Comparison of ENCODE assay signal across 18 cellular contexts in genomic region chr2:28172114-28172898, GRCh38.
DNase-seq lines count a peak whose midpoint lies in the region; ATAC-seq and TF ChIP-seq lines count a peak whose summit lies in the region.
"Had no signal": no experiment of that assay in that cellular context is flagged by ENCODE, and none has a peak within 500 bp of the region (broad histone marks: within the 10 kb centered on the region; RNA-seq: fewer than 3 reads in every experiment).

No MANE protein-coding gene starts in this region.

- H3K27me3 Mint-ChIP-seq in activated T-cell treated with anti-CD3 and anti-CD28 coated beads, Interleukin-2, amount 50 U/mL, for 72 hours (ENCODE audit: low read depth) = no peaks in the 10 kb centered on the region
- H3K27me3 Mint-ChIP-seq in central memory CD8-positive, alpha-beta T cell = no peaks in the 10 kb centered on the region

- H3K27me3 ChIP-seq in transverse colon = no peaks in the 10 kb centered on the region
- H3K27me3 ChIP-seq: SJSA1 had no signal

- in situ Hi-C loops in transverse colon (cut with MboI; ENCODE audit: low pct_ligation_motif_present in 1 of 4, low pct_unique_long_range_greater_than_20kb in 1 of 4, low sequenced_read_pairs in 3 of 4) = no loop called here

- H3K36me3 ChIP-seq in transverse colon = peaks cover 0 to 5% (median 0%) of the 10 kb centered on the region in 4 donors
- H3K36me3 ChIP-seq: SJSA1 had no signal

- DNase-seq in activated T-cell treated with anti-CD3 and anti-CD28 coated beads, Interleukin-2, amount 50 U/mL, for 72 hours = no peak
- DNase-seq in activated T-cell treated with anti-CD3 and anti-CD28 coated beads for 4 hours (no peak), left colon (peak; percentile 55 to 77), transverse colon (peak; percentile 71), NCI-H2029 (lab: John Stamatoyannopoulos, UW) (no peak), GOT3 (lab: John Stamatoyannopoulos, UW) (no peak), T-helper 1 cell (no peak)
- no peak for DNase-seq in central memory CD8-positive, alpha-beta T cell (ENCODE audit: low spot score in 2 of 2)
- DNase-seq: activated effector memory CD4-positive, alpha-beta T cell treated with anti-CD3 and anti-CD28 coated beads, Interleukin-2, amount 50 U/mL, for 16 hours; GF-D8; hypothalamus; left ventricle myocardium superior; NCI-H1092 treated with DMSO at 0.1 percent for 48 hours; NCI-H2171 treated with DMSO at 0.1 percent for 48 hours; nephron progenitor cell; right cardiac atrium had no signal

- WGBS in transverse colon (ENCODE audit: low coverage in 1 of 2), 2 donors = 80 to 83% methylated on average over 5 to 9 of the region's 9 CpGs

- TF ChIP-seq POLR2A in transverse colon (IDR thresholded peaks at IDR 0.05) = no peak

- H3K4me1 Mint-ChIP-seq in activated T-cell treated with anti-CD3 and anti-CD28 coated beads, Interleukin-2, amount 50 U/mL, for 72 hours (ENCODE audit: low read depth) = no peaks in the 10 kb centered on the region
- no peaks in the 10 kb centered on the region for H3K4me1 Mint-ChIP-seq in central memory CD8-positive, alpha-beta T cell

- H3K27ac ChIP-seq in transverse colon = peak overlapping the region; percentile 39 to 60 (median 54)
- H3K27ac ChIP-seq: SJSA1 had no signal

- TF ChIP-seq EP300 in transverse colon (IDR thresholded peaks at IDR 0.05; ENCODE audit: low read depth) = no peak

- peaks cover 0 to 9% (median 3%) of the 10 kb centered on the region in 4 donors for H3K4me1 ChIP-seq in transverse colon
- H3K4me1 ChIP-seq: SJSA1 had no signal

- H3K9me3 Mint-ChIP-seq in activated T-cell treated with anti-CD3 and anti-CD28 coated beads, Interleukin-2, amount 50 U/mL, for 72 hours = peaks cover 6 to 9% of the 10 kb centered on the region in 2 donors
- H3K9me3 Mint-ChIP-seq in central memory CD8-positive, alpha-beta T cell = peaks cover 3% of the 10 kb centered on the region

- no peak overlapping the region for H3K4me3 ChIP-seq in transverse colon
- H3K4me3 ChIP-seq: SJSA1 had no signal

- no peak for ATAC-seq in activated T-cell treated with anti-CD3 and anti-CD28 coated beads, Interleukin-2, amount 50 U/mL, for 72 hours (replicated peaks in 1 of 2)
- no peak for ATAC-seq in central memory CD8-positive, alpha-beta T cell (replicated peaks; ENCODE audit: extremely low read depth, poor library complexity, severe bottlenecking)
- ATAC-seq in left colon = peak; percentile 90
- ATAC-seq: left ventricle myocardium superior; right cardiac atrium; stimulated activated effector memory CD8-positive, alpha-beta T cell treated with anti-CD3 and anti-CD28 coated beads, Interleukin-12 subunit alpha, Interleukin-12 subunit beta, amount 100 ng/mL, for 72 hours had no signal

- H3K4me3 Mint-ChIP-seq in activated T-cell treated with anti-CD3 and anti-CD28 coated beads, Interleukin-2, amount 50 U/mL, for 72 hours = no peak overlapping the region
- H3K4me3 Mint-ChIP-seq in central memory CD8-positive, alpha-beta T cell = no peak overlapping the region
- H3K4me3 Mint-ChIP-seq: nephron progenitor cell; stimulated activated effector memory CD8-positive, alpha-beta T cell treated with anti-CD3 and anti-CD28 coated beads, Interleukin-12 subunit alpha, Interleukin-12 subunit beta, amount 100 ng/mL, for 72 hours had no signal

- intact Hi-C loops in left colon (cut with DNase I, micrococcal nuclease) = no loop called here
- intact Hi-C loops in transverse colon (cut with DNase I; ENCODE audit: low total_unique reads) = no loop called here

- peaks cover 0 to 5% of the 10 kb centered on the region in 2 donors for H3K9me3 ChIP-seq in transverse colon

- peak overlapping the region; percentile 8 for H3K27ac Mint-ChIP-seq in activated T-cell treated with anti-CD3 and anti-CD28 coated beads, Interleukin-2, amount 50 U/mL, for 72 hours
- H3K27ac Mint-ChIP-seq in central memory CD8-positive, alpha-beta T cell (ENCODE audit: low read depth) = peak overlapping the region; percentile 27
- H3K27ac Mint-ChIP-seq: stimulated activated effector memory CD8-positive, alpha-beta T cell treated with anti-CD3 and anti-CD28 coated beads, Interleukin-12 subunit alpha, Interleukin-12 subunit beta, amount 100 ng/mL, for 72 hours had no signal

- peaks cover 8 to 18% of the 10 kb centered on the region in 2 donors for H3K36me3 Mint-ChIP-seq in activated T-cell treated with anti-CD3 and anti-CD28 coated beads, Interleukin-2, amount 50 U/mL, for 72 hours (ENCODE audit: insufficient read depth in 2 of 2)
- peaks cover 1% of the 10 kb centered on the region for H3K36me3 Mint-ChIP-seq in central memory CD8-positive, alpha-beta T cell (ENCODE audit: insufficient read depth)

- TF ChIP-seq CTCF in transverse colon (IDR thresholded peaks at IDR 0.05) = peak in 2 of 5 experiments; percentile 34 to 37

Comparison
In these comparisons a context has a peak if more than half of its experiments do, and no peak if none do; other contexts are left out.
1. DNase-seq: peak in left colon (2 of 2) and transverse colon (single experiment); none in activated T-cell treated with anti-CD3 and anti-CD28 coated beads, Interleukin-2, amount 50 U/mL, for 72 hours (0 of 2), activated T-cell treated with anti-CD3 and anti-CD28 coated beads for 4 hours (single experiment), central memory CD8-positive, alpha-beta T cell (0 of 2), NCI-H2029 (single experiment), GOT3 (single experiment) and T-helper 1 cell (0 of 5).